Comparison of ENCODE assay signal across 9 cellular contexts in genomic region chr10:33248638-33249037, GRCh38.
DNase-seq lines count a peak whose midpoint lies in the region; ATAC-seq and TF ChIP-seq lines count a peak whose summit lies in the region.
"Had no signal": no experiment of that assay in that cellular context is flagged by ENCODE, and none has a peak within 500 bp of the region (broad histone marks: within the 10 kb centered on the region; RNA-seq: fewer than 3 reads in every experiment).

No MANE protein-coding gene starts in this region.

- WGBS in aorta, 2 donors: 60 to 62% methylated on average over 1 of the region's 1 CpG

- H3K4me3 Mint-ChIP-seq in T-helper 2 cell treated with Interferon-gamma antibody and Interleukin-4, amounts not matched to agents 5 μg/mL and 100 μg/mL, for 36 hours: peak overlapping the region; percentile 65

- peak overlapping the region; percentile 39 for H3K27ac Mint-ChIP-seq in T-helper 2 cell treated with Interferon-gamma antibody and Interleukin-4, amounts not matched to agents 5 μg/mL and 100 μg/mL, for 36 hours

- H3K4me1 ChIP-seq in aorta (ENCODE audit: control insufficient read depth in 1 of 2, insufficient read depth in 2 of 2, low read length in 2 of 2): no peaks in the 10 kb centered on the region

- peaks cover 10% of the 10 kb centered on the region for H3K36me3 Mint-ChIP-seq in T-helper 2 cell treated with Interferon-gamma antibody and Interleukin-4, amounts not matched to agents 5 μg/mL and 100 μg/mL, for 36 hours (ENCODE audit: low read depth)
- H3K36me3 Mint-ChIP-seq: naive B cell had no signal

- H3K27me3 Mint-ChIP-seq in T-helper 2 cell treated with Interferon-gamma antibody and Interleukin-4, amounts not matched to agents 5 μg/mL and 100 μg/mL, for 36 hours (ENCODE audit: low read depth): peaks cover 40% of the 10 kb centered on the region

- intact Hi-C loops in left cardiac atrium (cut with DNase I) (no loop called here), aorta (cut with DNase I) (no loop called here)

- no peaks in the 10 kb centered on the region for H3K9me3 ChIP-seq in aorta (ENCODE audit: control insufficient read depth, low read length)

- no peaks in the 10 kb centered on the region for H3K27me3 ChIP-seq in aorta (ENCODE audit: control insufficient read depth in 1 of 2, insufficient read depth in 2 of 2, low read length in 1 of 2)

- no peak for TF ChIP-seq CTCF in GM12865 (IDR thresholded peaks at IDR 0.05; ENCODE audit: insufficient read depth, low read depth, low read length, missing control alignments)

- no peak overlapping the region for H3K4me3 ChIP-seq in GM12865 (ENCODE audit: low read depth, low read length)
- H3K4me3 ChIP-seq in aorta (ENCODE audit: low read length in 2 of 2): no peak overlapping the region

- peaks cover 1 to 2% of the 10 kb centered on the region in 2 donors for H3K36me3 ChIP-seq in aorta (ENCODE audit: control insufficient read depth in 1 of 2, insufficient read depth in 2 of 2, low read length in 1 of 2)

- ATAC-seq in HG03103 (IDR thresholded peaks at IDR 0.05; ENCODE audit: low read depth, unreplicated experiment) (peak; percentile 54), left cardiac atrium (peak; percentile 24 to 60), aorta (ENCODE audit: low FRiP score) (no peak), HG03159 (IDR thresholded peaks at IDR 0.05; ENCODE audit: unreplicated experiment) (no peak), HG02970 (IDR thresholded peaks at IDR 0.05; ENCODE audit: low FRiP score, unreplicated experiment) (no peak)

- DNase-seq in GM12865 (ENCODE audit: low read depth) (peak; percentile 9), left cardiac atrium (no peak), aorta (no peak), NCI-H526 treated with DMSO at 0.1 percent for 48 hours (lab: John Stamatoyannopoulos, UW) (no peak)
- peak; percentile 64 for DNase-seq in T-helper 2 cell treated with Interferon-gamma antibody and Interleukin-4, amounts not matched to agents 5 μg/mL and 100 μg/mL, for 36 hours (ENCODE audit: low spot score)
- DNase-seq: naive B cell had no signal

- peaks cover 46% of the 10 kb centered on the region for H3K4me1 Mint-ChIP-seq in T-helper 2 cell treated with Interferon-gamma antibody and Interleukin-4, amounts not matched to agents 5 μg/mL and 100 μg/mL, for 36 hours (ENCODE audit: low read depth)

- H3K9me3 Mint-ChIP-seq in T-helper 2 cell treated with Interferon-gamma antibody and Interleukin-4, amounts not matched to agents 5 μg/mL and 100 μg/mL, for 36 hours: peaks cover 9% of the 10 kb centered on the region

- no peak overlapping the region for H3K27ac ChIP-seq in aorta (ENCODE audit: low read depth in 1 of 2, low read length in 2 of 2)

Comparison
In these comparisons a context has a peak if more than half of its experiments do, and no peak if none do; other contexts are left out.
1. DNase-seq: peak in GM12865 (single experiment) and T-helper 2 cell treated with Interferon-gamma antibody and Interleukin-4, amounts not matched to agents 5 μg/mL and 100 μg/mL, for 36 hours (single experiment); none in left cardiac atrium (single experiment), aorta (0 of 2) and NCI-H526 treated with DMSO at 0.1 percent for 48 hours (single experiment).
2. ATAC-seq: peak in HG03103 (single experiment) and left cardiac atrium (2 of 2); none in aorta (single experiment), HG03159 (single experiment) and HG02970 (single experiment).